In the genomic region with DNA sequence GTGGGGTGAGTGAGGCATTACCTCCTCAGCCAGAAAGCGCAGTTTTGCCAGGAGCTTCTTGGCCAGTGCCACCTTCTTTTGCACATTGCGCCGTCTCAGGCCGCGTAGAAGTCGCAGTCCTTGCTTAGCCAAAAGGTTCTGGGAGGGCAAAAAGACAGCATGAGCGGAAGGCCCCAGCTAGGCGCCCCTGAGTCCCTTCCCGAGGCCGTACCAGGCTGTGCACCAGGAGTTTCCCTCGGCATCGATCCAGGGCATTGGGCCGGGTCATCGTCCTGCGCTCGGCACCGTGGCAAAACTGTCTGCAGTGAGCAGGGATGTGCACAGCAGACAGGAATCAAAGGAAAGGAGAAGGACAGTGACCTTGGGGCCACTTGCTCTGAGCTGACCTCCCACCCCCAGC, we compare ENCODE assay signal across 19 cellular contexts. TPM values are rescaled to one million over a fixed set of nuclear protein-coding genes. Genes with fewer than 3 reads are reported as not detected.
"Had no signal": no experiment of that assay in that cellular context is flagged by ENCODE, and none has a peak within 500 bp of the region (broad histone marks: within the 10 kb centered on the region; RNA-seq: fewer than 3 reads in every experiment).

No MANE protein-coding gene starts in this region.

- H3K36me3 ChIP-seq: esophagus muscularis mucosa, gastrocnemius medialis, heart right ventricle, neutrophil, sigmoid colon, suprapubic skin, thyroid gland had no signal

- H3K27ac ChIP-seq: coronary artery, esophagus muscularis mucosa, gastrocnemius medialis, heart right ventricle, neutrophil, sigmoid colon, skin epidermis, suprapubic skin, thyroid gland had no signal

- H3K27ac Mint-ChIP-seq: naive thymus-derived CD4-positive, alpha-beta T cell; nephron progenitor cell; type B pancreatic cell had no signal

- H3K4me3 Mint-ChIP-seq: naive thymus-derived CD4-positive, alpha-beta T cell; nephron progenitor cell; type B pancreatic cell had no signal

- H3K4me1 ChIP-seq: gastrocnemius medialis, thyroid gland had no signal

- H3K9me3 Mint-ChIP-seq: nephron progenitor cell, type B pancreatic cell had no signal

- H3K36me3 Mint-ChIP-seq: naive thymus-derived CD4-positive, alpha-beta T cell; type B pancreatic cell had no signal

- H3K9me3 ChIP-seq: esophagus muscularis mucosa, gastrocnemius medialis, heart right ventricle, neutrophil, sigmoid colon, suprapubic skin, thyroid gland had no signal

- H3K27me3 ChIP-seq: thyroid gland had no signal

- DNase-seq: effector CD4-positive, alpha-beta T cell; gastrocnemius medialis; heart right ventricle; hypothalamus; islet precursor cell; mammary epithelial cell; naive thymus-derived CD4-positive, alpha-beta T cell; nephron progenitor cell; sigmoid colon; stimulated activated CD4-positive, alpha-beta T cell treated with anti-CD3 and anti-CD28 coated beads, Interleukin-12 subunit alpha, Interleukin-12 subunit beta, amount 100 ng/mL, for 4 hours; stimulated activated CD4-positive, alpha-beta T cell treated with anti-CD3 and anti-CD28 coated beads, Interleukin-2, amount 100 ng/mL, for 48 hours; stimulated activated naive CD4-positive, alpha-beta T cell treated with Interleukin-2 at 50 U/mL for 16 hours; thyroid gland had no signal

- ATAC-seq: gastrocnemius medialis; heart right ventricle; naive thymus-derived CD4-positive, alpha-beta T cell had no signal

- H3K4me3 ChIP-seq: coronary artery, esophagus muscularis mucosa, gastrocnemius medialis, heart right ventricle, sigmoid colon, skin epidermis, suprapubic skin, thyroid gland had no signal

RNA-seq across cellular contexts. Expression of gene SPAG4, which starts 20.2 kb away (rescaled TPM):
- polyA plus RNA-seq: naive thymus-derived CD4-positive, alpha-beta T cell had no signal
